ENCODE assay signal across 1 cellular context in the genomic region with DNA sequence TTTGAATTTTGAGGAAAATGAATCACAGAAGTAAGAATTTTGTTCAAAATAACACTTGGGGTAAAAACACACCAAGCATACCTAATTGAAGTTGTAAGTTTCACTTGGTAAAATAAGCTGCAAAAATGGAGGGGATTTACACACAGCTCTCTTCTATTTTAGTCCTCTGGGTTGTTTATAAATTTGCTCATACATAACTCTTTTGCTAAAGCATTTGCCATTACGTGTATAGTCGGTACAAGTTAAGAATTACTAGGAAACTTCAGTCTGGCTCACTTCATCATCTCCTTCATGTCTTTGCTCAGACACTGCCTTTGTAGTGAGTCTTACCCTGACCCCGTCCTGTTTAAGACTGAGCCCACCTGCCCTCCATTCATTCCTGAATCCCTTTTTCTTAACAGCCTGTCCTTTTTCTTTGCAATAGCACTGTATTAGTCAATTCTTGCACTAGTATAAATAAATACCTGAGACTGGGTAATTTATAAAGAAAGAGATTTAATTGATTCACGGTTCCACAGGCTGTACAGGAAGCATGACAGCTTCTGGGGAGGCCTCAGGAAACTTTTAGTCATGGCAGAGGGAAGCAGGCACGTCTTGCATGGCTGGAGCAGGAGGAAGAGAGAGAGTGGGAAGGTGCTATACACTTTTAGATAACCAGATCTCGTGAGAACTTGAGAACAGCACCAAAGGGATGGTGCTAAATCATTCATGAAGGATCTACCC.
TF ChIP-seq lines count a peak whose summit lies in the region.

No MANE protein-coding gene starts in this region.

TF ChIP-seq in IMR-90, 13 proteins besides CTCF, POLR2A, EP300 and RAD21 (continued from another document):
- no peak for TF ChIP-seq MXI1 (IDR thresholded peaks at IDR 0.05; ENCODE audit: borderline replicate concordance, low read depth, low read length)
